In genomic region chr16:83960521-83961249, GRCh38 we compare ENCODE assay signal across 1 cellular context.
A peak's percentile ranks its signal among the peaks of the same experiment; 100 is the strongest.
TF ChIP-seq lines count a peak whose summit lies in the region.

No MANE protein-coding gene starts in this region.

TF ChIP-seq in HepG2, 621 proteins besides CTCF, POLR2A, EP300 and RAD21:
- TF ChIP-seq GRHL1 (CRISPR knock-in tag; conservative IDR thresholded peaks at IDR 0.05) (no peak), NFIC (IDR thresholded peaks at IDR 0.05; ENCODE audit: low read length) (no peak), AGO2 (optimal IDR thresholded peaks at IDR 0.05; ENCODE audit: low read depth, low read length) (peak; percentile 79), RBFOX2 (IDR thresholded peaks at IDR 0.05; ENCODE audit: low read depth, low read length) (0 out of 2 replicates have a peak, but pooled peaks have one; percentile 50), KIAA2018 (CRISPR knock-in tag; IDR thresholded peaks at IDR 0.05; ENCODE audit: borderline replicate concordance) (no peak), ZNF512 (CRISPR knock-in tag; IDR thresholded peaks at IDR 0.05) (no peak), ZNF7 (CRISPR knock-in tag; IDR thresholded peaks at IDR 0.05) (no peak)
